ENCODE assay signal across 2 cellular contexts in the genomic region with DNA sequence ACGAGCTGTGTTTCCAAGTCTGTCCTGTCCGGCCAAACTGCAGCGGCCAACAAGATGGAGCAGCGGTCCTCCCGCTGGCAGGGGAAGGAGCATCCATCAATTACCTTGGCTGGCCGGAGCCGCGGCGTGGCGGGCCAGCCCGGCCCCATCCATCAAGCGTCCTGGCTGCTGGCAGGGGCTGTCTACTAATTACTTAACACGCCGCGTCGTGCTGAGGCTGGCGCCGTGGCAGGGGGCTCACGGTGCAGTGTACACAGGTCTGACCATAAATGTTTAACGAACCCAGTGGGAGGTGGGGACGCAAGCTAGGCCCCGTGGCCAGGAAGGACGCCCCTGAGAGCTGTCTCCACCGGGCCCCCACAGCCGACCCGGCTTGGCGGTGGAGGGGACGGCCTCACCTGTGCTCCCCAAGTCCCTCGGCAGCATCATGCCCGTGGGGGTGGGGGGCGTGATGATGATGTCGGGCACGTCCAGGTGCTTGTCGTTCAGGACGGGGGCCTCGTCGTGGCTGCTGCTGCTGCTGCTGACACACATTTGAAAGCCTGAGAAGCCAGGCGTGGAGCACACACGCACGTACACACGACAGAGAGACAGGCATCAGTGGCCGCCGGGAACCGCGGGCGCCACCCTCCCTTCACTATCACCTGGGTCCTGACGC.
A peak's percentile ranks its signal among the peaks of the same experiment; 100 is the strongest.
TF ChIP-seq lines count a peak whose summit lies in the region.

No MANE protein-coding gene starts in this region.

TF ChIP-seq in HepG2, 621 proteins besides CTCF, POLR2A, EP300 and RAD21:
- peak; percentile 21; the same call in 1 of the 2 replicates for TF ChIP-seq STAG1 (CRISPR knock-in tag; IDR thresholded peaks at IDR 0.05)
- TF ChIP-seq RFX1 (IDR thresholded peaks at IDR 0.05): no peak
TF ChIP-seq in HepG2: peak in this region for 1.

TF ChIP-seq in H1, 55 proteins besides CTCF, POLR2A, EP300 and RAD21:
- TF ChIP-seq SIN3A (conservative IDR thresholded peaks at IDR 0.05 in 1 of 2, IDR thresholded peaks at IDR 0.05 in 1 of 2; ENCODE audit: low read depth in 1 of 2, low read length in 2 of 2) (no peak), HDAC2 (IDR thresholded peaks at IDR 0.05; ENCODE audit: borderline replicate concordance in 1 of 2, low read depth in 2 of 2, low read length in 2 of 2) (no peak), CHD1 (IDR thresholded peaks at IDR 0.05; ENCODE audit: low read depth, low read length) (no peak), SP2 (IDR thresholded peaks at IDR 0.05; ENCODE audit: low read length) (no peak), NRF1 (IDR thresholded peaks at IDR 0.05; ENCODE audit: low read depth, low read length) (no peak), EGR1 (IDR thresholded peaks at IDR 0.05; ENCODE audit: borderline replicate concordance, low read depth, low read length) (no peak), YY1 (IDR thresholded peaks at IDR 0.05; ENCODE audit: low read depth, low read length) (no peak), RBBP5 (IDR thresholded peaks at IDR 0.05; ENCODE audit: borderline replicate concordance, low read depth, low read length) (no peak), TAF1 (IDR thresholded peaks at IDR 0.05; ENCODE audit: low read depth, low read length) (no peak), GTF2F1 (IDR thresholded peaks at IDR 0.05; ENCODE audit: borderline replicate concordance, low read depth, low read length) (no peak), EZH2 (IDR thresholded peaks at IDR 0.05; ENCODE audit: low read depth, low read length, severe bottlenecking) (no peak), BACH1 (IDR thresholded peaks at IDR 0.05; ENCODE audit: low read length) (no peak), CHD2 (IDR thresholded peaks at IDR 0.05; ENCODE audit: low read length) (no peak), CBX5 (IDR thresholded peaks at IDR 0.05; ENCODE audit: low read depth, low read length) (no peak), FOSL1 (IDR thresholded peaks at IDR 0.05; ENCODE audit: insufficient read depth, low read depth, low read length) (no peak)
- TF ChIP-seq, protein P1, sequence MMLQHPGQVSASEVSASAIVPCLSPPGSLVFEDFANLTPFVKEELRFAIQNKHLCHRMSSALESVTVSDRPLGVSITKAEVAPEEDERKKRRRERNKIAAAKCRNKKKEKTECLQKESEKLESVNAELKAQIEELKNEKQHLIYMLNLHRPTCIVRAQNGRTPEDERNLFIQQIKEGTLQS (IDR thresholded peaks at IDR 0.05; ENCODE audit: insufficient read depth, low read depth, low read length): no peak
- TF ChIP-seq, protein P2, sequence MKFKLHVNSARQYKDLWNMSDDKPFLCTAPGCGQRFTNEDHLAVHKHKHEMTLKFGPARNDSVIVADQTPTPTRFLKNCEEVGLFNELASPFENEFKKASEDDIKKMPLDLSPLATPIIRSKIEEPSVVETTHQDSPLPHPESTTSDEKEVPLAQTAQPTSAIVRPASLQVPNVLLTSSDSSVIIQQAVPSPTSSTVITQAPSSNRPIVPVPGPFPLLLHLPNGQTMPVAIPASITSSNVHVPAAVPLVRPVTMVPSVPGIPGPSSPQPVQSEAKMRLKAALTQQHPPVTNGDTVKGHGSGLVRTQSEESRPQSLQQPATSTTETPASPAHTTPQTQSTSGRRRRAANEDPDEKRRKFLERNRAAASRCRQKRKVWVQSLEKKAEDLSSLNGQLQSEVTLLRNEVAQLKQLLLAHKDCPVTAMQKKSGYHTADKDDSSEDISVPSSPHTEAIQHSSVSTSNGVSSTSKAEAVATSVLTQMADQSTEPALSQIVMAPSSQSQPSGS (IDR thresholded peaks at IDR 0.05; ENCODE audit: low read length): no peak
- TF ChIP-seq, protein P3, sequence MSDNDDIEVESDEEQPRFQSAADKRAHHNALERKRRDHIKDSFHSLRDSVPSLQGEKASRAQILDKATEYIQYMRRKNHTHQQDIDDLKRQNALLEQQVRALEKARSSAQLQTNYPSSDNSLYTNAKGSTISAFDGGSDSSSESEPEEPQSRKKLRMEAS (IDR thresholded peaks at IDR 0.05): no peak
- TF ChIP-seq, protein P4, sequence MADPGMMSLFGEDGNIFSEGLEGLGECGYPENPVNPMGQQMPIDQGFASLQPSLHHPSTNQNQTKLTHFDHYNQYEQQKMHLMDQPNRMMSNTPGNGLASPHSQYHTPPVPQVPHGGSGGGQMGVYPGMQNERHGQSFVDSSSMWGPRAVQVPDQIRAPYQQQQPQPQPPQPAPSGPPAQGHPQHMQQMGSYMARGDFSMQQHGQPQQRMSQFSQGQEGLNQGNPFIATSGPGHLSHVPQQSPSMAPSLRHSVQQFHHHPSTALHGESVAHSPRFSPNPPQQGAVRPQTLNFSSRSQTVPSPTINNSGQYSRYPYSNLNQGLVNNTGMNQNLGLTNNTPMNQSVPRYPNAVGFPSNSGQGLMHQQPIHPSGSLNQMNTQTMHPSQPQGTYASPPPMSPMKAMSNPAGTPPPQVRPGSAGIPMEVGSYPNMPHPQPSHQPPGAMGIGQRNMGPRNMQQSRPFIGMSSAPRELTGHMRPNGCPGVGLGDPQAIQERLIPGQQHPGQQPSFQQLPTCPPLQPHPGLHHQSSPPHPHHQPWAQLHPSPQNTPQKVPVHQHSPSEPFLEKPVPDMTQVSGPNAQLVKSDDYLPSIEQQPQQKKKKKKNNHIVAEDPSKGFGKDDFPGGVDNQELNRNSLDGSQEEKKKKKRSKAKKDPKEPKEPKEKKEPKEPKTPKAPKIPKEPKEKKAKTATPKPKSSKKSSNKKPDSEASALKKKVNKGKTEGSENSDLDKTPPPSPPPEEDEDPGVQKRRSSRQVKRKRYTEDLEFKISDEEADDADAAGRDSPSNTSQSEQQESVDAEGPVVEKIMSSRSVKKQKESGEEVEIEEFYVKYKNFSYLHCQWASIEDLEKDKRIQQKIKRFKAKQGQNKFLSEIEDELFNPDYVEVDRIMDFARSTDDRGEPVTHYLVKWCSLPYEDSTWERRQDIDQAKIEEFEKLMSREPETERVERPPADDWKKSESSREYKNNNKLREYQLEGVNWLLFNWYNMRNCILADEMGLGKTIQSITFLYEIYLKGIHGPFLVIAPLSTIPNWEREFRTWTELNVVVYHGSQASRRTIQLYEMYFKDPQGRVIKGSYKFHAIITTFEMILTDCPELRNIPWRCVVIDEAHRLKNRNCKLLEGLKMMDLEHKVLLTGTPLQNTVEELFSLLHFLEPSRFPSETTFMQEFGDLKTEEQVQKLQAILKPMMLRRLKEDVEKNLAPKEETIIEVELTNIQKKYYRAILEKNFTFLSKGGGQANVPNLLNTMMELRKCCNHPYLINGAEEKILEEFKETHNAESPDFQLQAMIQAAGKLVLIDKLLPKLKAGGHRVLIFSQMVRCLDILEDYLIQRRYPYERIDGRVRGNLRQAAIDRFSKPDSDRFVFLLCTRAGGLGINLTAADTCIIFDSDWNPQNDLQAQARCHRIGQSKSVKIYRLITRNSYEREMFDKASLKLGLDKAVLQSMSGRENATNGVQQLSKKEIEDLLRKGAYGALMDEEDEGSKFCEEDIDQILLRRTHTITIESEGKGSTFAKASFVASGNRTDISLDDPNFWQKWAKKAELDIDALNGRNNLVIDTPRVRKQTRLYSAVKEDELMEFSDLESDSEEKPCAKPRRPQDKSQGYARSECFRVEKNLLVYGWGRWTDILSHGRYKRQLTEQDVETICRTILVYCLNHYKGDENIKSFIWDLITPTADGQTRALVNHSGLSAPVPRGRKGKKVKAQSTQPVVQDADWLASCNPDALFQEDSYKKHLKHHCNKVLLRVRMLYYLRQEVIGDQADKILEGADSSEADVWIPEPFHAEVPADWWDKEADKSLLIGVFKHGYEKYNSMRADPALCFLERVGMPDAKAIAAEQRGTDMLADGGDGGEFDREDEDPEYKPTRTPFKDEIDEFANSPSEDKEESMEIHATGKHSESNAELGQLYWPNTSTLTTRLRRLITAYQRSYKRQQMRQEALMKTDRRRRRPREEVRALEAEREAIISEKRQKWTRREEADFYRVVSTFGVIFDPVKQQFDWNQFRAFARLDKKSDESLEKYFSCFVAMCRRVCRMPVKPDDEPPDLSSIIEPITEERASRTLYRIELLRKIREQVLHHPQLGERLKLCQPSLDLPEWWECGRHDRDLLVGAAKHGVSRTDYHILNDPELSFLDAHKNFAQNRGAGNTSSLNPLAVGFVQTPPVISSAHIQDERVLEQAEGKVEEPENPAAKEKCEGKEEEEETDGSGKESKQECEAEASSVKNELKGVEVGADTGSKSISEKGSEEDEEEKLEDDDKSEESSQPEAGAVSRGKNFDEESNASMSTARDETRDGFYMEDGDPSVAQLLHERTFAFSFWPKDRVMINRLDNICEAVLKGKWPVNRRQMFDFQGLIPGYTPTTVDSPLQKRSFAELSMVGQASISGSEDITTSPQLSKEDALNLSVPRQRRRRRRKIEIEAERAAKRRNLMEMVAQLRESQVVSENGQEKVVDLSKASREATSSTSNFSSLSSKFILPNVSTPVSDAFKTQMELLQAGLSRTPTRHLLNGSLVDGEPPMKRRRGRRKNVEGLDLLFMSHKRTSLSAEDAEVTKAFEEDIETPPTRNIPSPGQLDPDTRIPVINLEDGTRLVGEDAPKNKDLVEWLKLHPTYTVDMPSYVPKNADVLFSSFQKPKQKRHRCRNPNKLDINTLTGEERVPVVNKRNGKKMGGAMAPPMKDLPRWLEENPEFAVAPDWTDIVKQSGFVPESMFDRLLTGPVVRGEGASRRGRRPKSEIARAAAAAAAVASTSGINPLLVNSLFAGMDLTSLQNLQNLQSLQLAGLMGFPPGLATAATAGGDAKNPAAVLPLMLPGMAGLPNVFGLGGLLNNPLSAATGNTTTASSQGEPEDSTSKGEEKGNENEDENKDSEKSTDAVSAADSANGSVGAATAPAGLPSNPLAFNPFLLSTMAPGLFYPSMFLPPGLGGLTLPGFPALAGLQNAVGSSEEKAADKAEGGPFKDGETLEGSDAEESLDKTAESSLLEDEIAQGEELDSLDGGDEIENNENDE (IDR thresholded peaks at IDR 0.05; ENCODE audit: insufficient replicate concordance, low read length): no peak
